In the genomic region with DNA sequence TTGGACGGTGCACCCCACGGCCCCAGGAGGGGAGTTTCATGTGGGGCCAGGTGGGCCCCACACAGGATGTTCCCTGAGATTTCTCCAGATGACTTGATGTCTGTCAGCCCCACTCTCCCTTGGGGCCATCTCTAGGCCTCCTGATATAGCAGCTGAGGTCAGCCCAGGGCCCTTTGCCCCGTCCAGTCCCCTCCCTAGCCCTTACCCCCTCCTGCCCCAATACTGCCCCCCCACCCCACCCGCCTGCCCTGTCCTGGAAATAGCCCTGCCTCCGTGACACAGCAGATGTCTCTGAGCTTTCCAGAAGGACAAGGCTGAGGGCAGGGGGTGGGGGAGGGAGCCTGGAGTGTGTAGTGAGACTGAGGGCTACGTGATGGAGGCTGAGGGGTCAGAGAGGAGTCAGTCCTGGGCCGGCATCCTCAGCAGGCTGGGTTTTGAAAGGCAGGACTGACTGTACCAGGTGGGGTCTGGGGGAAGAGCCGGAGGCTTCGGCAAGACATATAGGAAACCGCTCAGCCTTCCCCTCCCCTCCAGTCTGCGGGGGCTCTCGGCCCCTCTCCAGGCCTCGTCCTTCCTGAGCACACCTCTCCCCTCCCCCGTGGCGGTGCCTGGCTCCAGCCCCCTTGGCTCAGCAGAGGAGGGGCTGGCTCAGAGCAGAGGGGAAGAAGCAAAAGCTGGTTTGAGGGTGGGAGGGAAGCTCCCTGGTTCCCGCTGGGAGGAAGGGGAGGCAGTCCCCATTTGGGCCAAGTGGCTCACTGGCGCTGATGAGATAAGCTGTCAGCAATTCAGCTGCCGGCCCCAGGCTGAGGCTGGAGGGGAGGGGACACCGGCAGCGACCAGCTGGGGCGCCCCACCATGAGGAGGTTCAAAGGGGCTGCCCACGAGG, we compare ENCODE assay signal across 1 cellular context.
TF ChIP-seq lines count a peak whose summit lies in the region.

No MANE protein-coding gene starts in this region.

TF ChIP-seq in K562, 482 proteins besides CTCF, POLR2A, EP300 and RAD21 (continued from another document and continues in another):
- TF ChIP-seq ZBTB40 (IDR thresholded peaks at IDR 0.05), result 0 out of 2 replicates have a peak, but pooled peaks have one; percentile 34
- no peak for TF ChIP-seq ZBTB40 (CRISPR knock-in tag; IDR thresholded peaks at IDR 0.05)
- TF ChIP-seq GATA2 (CRISPR knock-in tag; IDR thresholded peaks at IDR 0.05), result peak; percentile 79; the same call in 1 of the 2 replicates
- peak; percentile 84 for TF ChIP-seq ZNF592 (IDR thresholded peaks at IDR 0.05)
- peak; percentile 34; the same call in 1 of the 2 replicates for TF ChIP-seq TAL1 (IDR thresholded peaks at IDR 0.05)
- no peak for TF ChIP-seq SNRNP70 (optimal IDR thresholded peaks at IDR 0.05; ENCODE audit: low read depth, low read length)
- TF ChIP-seq MTA3 (IDR thresholded peaks at IDR 0.05; ENCODE audit: borderline replicate concordance), result peak; percentile 82
- peak; percentile 64; the same call in 1 of the 2 replicates for TF ChIP-seq ZNF589 (CRISPR knock-in tag; IDR thresholded peaks at IDR 0.05; ENCODE audit: low read depth)
- TF ChIP-seq RREB1 (CRISPR knock-in tag; IDR thresholded peaks at IDR 0.05), result no peak
- peak; percentile 88 for TF ChIP-seq MEIS2 (IDR thresholded peaks at IDR 0.05; ENCODE audit: partially characterized antibody)
- TF ChIP-seq ZBTB17 (CRISPR knock-in tag; IDR thresholded peaks at IDR 0.05), result peak; percentile 48; the same call in 1 of the 2 replicates
- TF ChIP-seq BACH1 (tag; IDR thresholded peaks at IDR 0.05), result 0 out of 2 replicates have a peak, but pooled peaks have one; percentile 41
- peak; percentile 81; the same call in 1 of the 2 replicates for TF ChIP-seq CTBP1 (IDR thresholded peaks at IDR 0.05; ENCODE audit: borderline replicate concordance)
- no peak for TF ChIP-seq ZHX1 (conservative IDR thresholded peaks at IDR 0.05; ENCODE audit: low read length)
- TF ChIP-seq STAT5A (IDR thresholded peaks at IDR 0.05; ENCODE audit: borderline replicate concordance, low read length), result peak; percentile 16; the same call in 1 of the 2 replicates
- 0 out of 2 replicates have a peak, but pooled peaks have one; percentile 25 for TF ChIP-seq HCFC1 (IDR thresholded peaks at IDR 0.05; ENCODE audit: low read depth, low read length)
- peak; percentile 86 for TF ChIP-seq DPF2 (IDR thresholded peaks at IDR 0.05)
- peak; percentile 3 to 72; a peak in 2 of 4 replicates for TF ChIP-seq RCOR1 (IDR thresholded peaks at IDR 0.05; ENCODE audit: borderline replicate concordance in 1 of 2, low read depth in 2 of 2, low read length in 2 of 2)
- TF ChIP-seq RFX1 (IDR thresholded peaks at IDR 0.05), result no peak
- TF ChIP-seq FOXA1 (IDR thresholded peaks at IDR 0.05; ENCODE audit: borderline replicate concordance), result no peak
